Comparison of ENCODE assay signal across 1 cellular context in the genomic region with DNA sequence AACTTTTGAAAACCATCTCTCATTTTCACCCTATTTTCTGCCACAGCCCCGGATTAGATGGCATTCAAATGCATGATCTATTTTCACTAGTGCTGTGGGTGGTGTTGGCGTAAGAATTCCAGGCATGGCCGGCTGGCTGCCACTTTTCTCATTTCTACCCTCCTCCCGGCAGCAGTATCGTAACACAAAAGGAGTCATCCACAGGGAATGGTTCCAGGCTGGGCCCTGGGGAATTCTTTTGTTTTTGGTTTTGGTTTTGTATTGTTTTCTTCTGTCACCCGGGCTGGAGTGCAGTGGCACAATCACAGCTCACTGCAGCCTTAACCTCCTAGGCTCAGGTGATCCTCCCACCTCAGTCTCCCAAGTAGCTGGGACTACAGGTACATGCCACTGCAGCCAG.
TF ChIP-seq lines count a peak whose summit lies in the region.

No MANE protein-coding gene starts in this region.

TF ChIP-seq in endothelial cell of umbilical vein, 7 proteins besides CTCF, POLR2A, EP300 and RAD21:
- TF ChIP-seq, protein P1, sequence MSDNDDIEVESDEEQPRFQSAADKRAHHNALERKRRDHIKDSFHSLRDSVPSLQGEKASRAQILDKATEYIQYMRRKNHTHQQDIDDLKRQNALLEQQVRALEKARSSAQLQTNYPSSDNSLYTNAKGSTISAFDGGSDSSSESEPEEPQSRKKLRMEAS (IDR thresholded peaks at IDR 0.05; ENCODE audit: insufficient read depth, insufficient read length): no peak
- TF ChIP-seq JUN (IDR thresholded peaks at IDR 0.05; ENCODE audit: borderline replicate concordance, insufficient read depth, insufficient read length, low read depth) (no peak), FOS (IDR thresholded peaks at IDR 0.05; ENCODE audit: borderline replicate concordance, insufficient read depth, low read length) (no peak), EZH2 (IDR thresholded peaks at IDR 0.05; ENCODE audit: borderline replicate concordance, low read depth, low read length, severe bottlenecking) (no peak), MYC (IDR thresholded peaks at IDR 0.05; ENCODE audit: low read depth, low read length) (no peak), POLR2AphosphoS5 (IDR thresholded peaks at IDR 0.05; ENCODE audit: insufficient read depth, low read depth, low read length) (no peak), GATA2 (IDR thresholded peaks at IDR 0.05; ENCODE audit: insufficient read depth, insufficient read length, low read depth, low read length) (no peak)
